Comparison of ENCODE assay signal across 8 cellular contexts in genomic region chr19:51689751-51690358, GRCh38. TPM values are rescaled to one million over a fixed set of nuclear protein-coding genes. Genes with fewer than 3 reads are reported as not detected.
DNase-seq lines count a peak whose midpoint lies in the region; ATAC-seq and TF ChIP-seq lines count a peak whose summit lies in the region.

No MANE protein-coding gene starts in this region.

- peak overlapping the region; percentile 55 to 74 for H3K4me3 ChIP-seq in neutrophil (ENCODE audit: low read depth in 1 of 2, low read length in 1 of 2)

- intact Hi-C loops in activated naive CD4-positive, alpha-beta T cell treated with anti-CD3 and anti-CD28 coated beads for 36 hours (cut with micrococcal nuclease) = loop anchor here (1.0 kb wide), 1 partner anchor 14 kb away; no protein-coding TSS in a partner anchor
- intact Hi-C loops in activated B cell treated with CpG ODN at 0.5 μM for 24 hours (cut with micrococcal nuclease) = no loop called here

- peak; percentile 32 for DNase-seq in activated naive CD4-positive, alpha-beta T cell treated with anti-CD3 and anti-CD28 coated beads for 36 hours
- no peak for DNase-seq in activated naive CD4-positive, alpha-beta T cell treated with anti-CD3 and anti-CD28 coated beads, Interleukin-2, amount 50 U/mL, for 16 hours
- DNase-seq in activated B cell treated with CpG ODN at 0.5 μM for 24 hours = no peak
- no peak for DNase-seq in foreskin keratinocyte
- DNase-seq in NCI-H128 (lab: John Stamatoyannopoulos, UW; ENCODE audit: unreplicated experiment) = no peak

- H3K27me3 ChIP-seq in foreskin keratinocyte (no peaks in the 10 kb centered on the region), neutrophil (peaks cover 99% of the 10 kb centered on the region)

- H3K4me1 Mint-ChIP-seq in activated naive CD4-positive, alpha-beta T cell treated with anti-CD3 and anti-CD28 coated beads for 36 hours (ENCODE audit: low read depth) = peaks cover 12% of the 10 kb centered on the region
- peaks cover 19% of the 10 kb centered on the region for H3K4me1 Mint-ChIP-seq in activated B cell treated with CpG ODN at 0.5 μM for 24 hours

- no peaks in the 10 kb centered on the region for H3K36me3 Mint-ChIP-seq in activated naive CD4-positive, alpha-beta T cell treated with anti-CD3 and anti-CD28 coated beads for 36 hours (ENCODE audit: low read depth)
- H3K36me3 Mint-ChIP-seq in activated B cell treated with CpG ODN at 0.5 μM for 24 hours (ENCODE audit: low read depth) = no peaks in the 10 kb centered on the region

- H3K4me3 Mint-ChIP-seq in activated naive CD4-positive, alpha-beta T cell treated with anti-CD3 and anti-CD28 coated beads for 36 hours = peak overlapping the region; percentile 90
- peak overlapping the region; percentile 32 for H3K4me3 Mint-ChIP-seq in activated B cell treated with CpG ODN at 0.5 μM for 24 hours

- no peaks in the 10 kb centered on the region for H3K36me3 ChIP-seq in neutrophil

- H3K27ac Mint-ChIP-seq in activated naive CD4-positive, alpha-beta T cell treated with anti-CD3 and anti-CD28 coated beads for 36 hours = peak overlapping the region; percentile 92
- H3K27ac Mint-ChIP-seq in activated B cell treated with CpG ODN at 0.5 μM for 24 hours = no peak overlapping the region

- no peaks in the 10 kb centered on the region for H3K9me3 ChIP-seq in neutrophil

- H3K27ac ChIP-seq in foreskin keratinocyte (peak overlapping the region; percentile 48), neutrophil (peak overlapping the region; percentile 70)

- no peak for ATAC-seq in activated B cell treated with CpG ODN at 0.5 μM for 24 hours (ENCODE audit: low read depth)
- no peak for ATAC-seq in foreskin keratinocyte
- ATAC-seq in GM19395 (IDR thresholded peaks at IDR 0.05; ENCODE audit: unreplicated experiment) = no peak
- no peak for ATAC-seq in GM18870 (IDR thresholded peaks at IDR 0.05; ENCODE audit: unreplicated experiment)

- peaks cover 8% of the 10 kb centered on the region for H3K9me3 Mint-ChIP-seq in activated naive CD4-positive, alpha-beta T cell treated with anti-CD3 and anti-CD28 coated beads for 36 hours
- peaks cover 1% of the 10 kb centered on the region for H3K9me3 Mint-ChIP-seq in activated B cell treated with CpG ODN at 0.5 μM for 24 hours

- no peak for TF ChIP-seq CTCF in activated B cell treated with CpG ODN at 0.5 μM for 24 hours (IDR thresholded peaks at IDR 0.05)
- no peak for TF ChIP-seq CTCF in foreskin keratinocyte (conservative IDR thresholded peaks at IDR 0.05)
- TF ChIP-seq CTCF in neutrophil (IDR thresholded peaks at IDR 0.05) = no peak

- H3K4me1 ChIP-seq in foreskin keratinocyte (no peaks in the 10 kb centered on the region), neutrophil (ENCODE audit: control insufficient read depth in 1 of 2, insufficient read depth in 1 of 2, low read depth in 1 of 2, low read length in 1 of 2) (peaks cover 15 to 32% of the 10 kb centered on the region in 2 experiments)

- POLR2A ChIA-PET in activated B cell treated with CpG ODN at 0.5 μM for 24 hours (lab: Charles Lee) = interaction anchor here (0.7 kb wide), 1 partner anchor 15 kb away, joined by 3 read pairs; no protein-coding TSS in a partner anchor

- CTCF ChIA-PET in activated naive CD4-positive, alpha-beta T cell treated with anti-CD3 and anti-CD28 coated beads for 36 hours (lab: Charles Lee) = no interaction called here
- CTCF ChIA-PET in activated B cell treated with CpG ODN at 0.5 μM for 24 hours (lab: Charles Lee) = no interaction called here

- H3K27me3 Mint-ChIP-seq in activated naive CD4-positive, alpha-beta T cell treated with anti-CD3 and anti-CD28 coated beads for 36 hours (ENCODE audit: low read depth) = no peaks in the 10 kb centered on the region
- H3K27me3 Mint-ChIP-seq in activated B cell treated with CpG ODN at 0.5 μM for 24 hours = peaks cover 61% of the 10 kb centered on the region

RNA-seq across cellular contexts. Expression of gene SPACA6, which starts 3.3 kb away (rescaled TPM):
- total RNA-seq in activated naive CD4-positive, alpha-beta T cell treated with anti-CD3 and anti-CD28 coated beads for 36 hours = 1 to 10 TPM; 5.8 to 6.6 TPM
- total RNA-seq in activated B cell treated with CpG ODN at 0.5 μM for 24 hours (3.2 and 3.3 TPM in 2 replicates), foreskin keratinocyte (4.1 and 5.2 TPM in 2 replicates)
- 4.6 and 6.5 TPM in 2 replicates for polyA plus RNA-seq in foreskin keratinocyte

RNA-seq across cellular contexts. Expression of gene HAS1, which starts 33.9 kb away (rescaled TPM):
- total RNA-seq in activated naive CD4-positive, alpha-beta T cell treated with anti-CD3 and anti-CD28 coated beads for 36 hours = not detected
- total RNA-seq in activated B cell treated with CpG ODN at 0.5 μM for 24 hours (not detected in 2 replicates), foreskin keratinocyte (not detected in 2 replicates)
- not detected in 2 replicates for polyA plus RNA-seq in foreskin keratinocyte

RNA-seq across cellular contexts. Expression of gene SIGLEC14, which starts 43.2 kb away (rescaled TPM):
- total RNA-seq in activated naive CD4-positive, alpha-beta T cell treated with anti-CD3 and anti-CD28 coated beads for 36 hours = not detected
- total RNA-seq in activated B cell treated with CpG ODN at 0.5 μM for 24 hours (10.5 and 12.8 TPM in 2 replicates), foreskin keratinocyte (not detected in 2 replicates)
- not detected in 2 replicates for polyA plus RNA-seq in foreskin keratinocyte

RNA-seq across cellular contexts. Expression of gene SIGLEC5, which starts 59.7 kb away (rescaled TPM):
- total RNA-seq in activated naive CD4-positive, alpha-beta T cell treated with anti-CD3 and anti-CD28 coated beads for 36 hours = under 1 TPM in 1 of 2 experiments, not detected in 1; 0.12 TPM
- total RNA-seq in activated B cell treated with CpG ODN at 0.5 μM for 24 hours (0.22 TPM in 1 of 2 replicates, not detected in the other), foreskin keratinocyte (not detected in 2 replicates)
- not detected in 2 replicates for polyA plus RNA-seq in foreskin keratinocyte

Comparison
In these comparisons a context has a peak if more than half of its experiments do, and no peak if none do; other contexts are left out.
1. RNA of gene SIGLEC14, which starts 43.2 kb away (total RNA-seq): 10.5 to 12.8 TPM in activated B cell treated with CpG ODN at 0.5 μM for 24 hours; not detected in activated naive CD4-positive, alpha-beta T cell treated with anti-CD3 and anti-CD28 coated beads for 36 hours and not detected in foreskin keratinocyte; every median in the first group is over 10 times any median in the second.